Comparison of ENCODE assay signal across 1 cellular context in the genomic region with DNA sequence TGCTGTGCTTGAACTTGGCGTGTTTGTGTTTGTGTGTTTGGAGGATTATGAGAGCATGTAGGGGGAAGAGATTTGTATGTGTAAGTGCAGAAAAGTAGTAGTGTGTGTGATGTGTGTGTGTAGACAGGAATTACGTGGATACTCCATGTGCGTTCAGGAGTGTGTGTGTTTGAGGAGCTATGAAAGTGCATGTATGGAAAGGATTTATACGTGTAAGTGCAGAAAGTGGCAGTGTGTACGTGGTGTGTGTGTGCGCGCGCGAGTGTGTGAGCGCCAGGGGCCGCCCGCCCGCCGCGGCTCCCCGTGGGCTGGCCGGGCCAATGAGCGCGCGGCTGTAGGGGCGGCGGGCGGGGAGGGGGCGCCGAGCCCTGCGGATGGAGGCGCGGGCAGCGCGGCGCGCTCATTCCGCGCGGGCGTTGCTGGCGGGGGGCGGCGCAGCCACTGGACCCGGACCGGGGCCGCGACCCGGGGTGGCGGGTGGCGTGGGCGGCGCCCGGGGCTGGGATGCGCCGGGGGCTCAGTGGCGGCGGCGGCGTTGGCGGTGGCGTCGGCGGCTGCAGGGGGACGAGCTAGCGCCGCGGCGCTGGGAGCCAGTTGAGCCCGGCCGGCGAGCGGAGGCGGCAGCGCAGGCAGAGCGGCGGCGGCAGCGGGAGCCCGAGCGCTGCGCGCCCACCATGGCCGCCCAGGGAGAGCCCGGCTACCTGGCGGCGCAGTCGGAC.
TF ChIP-seq lines count a peak whose summit lies in the region.

A gene with protein sequence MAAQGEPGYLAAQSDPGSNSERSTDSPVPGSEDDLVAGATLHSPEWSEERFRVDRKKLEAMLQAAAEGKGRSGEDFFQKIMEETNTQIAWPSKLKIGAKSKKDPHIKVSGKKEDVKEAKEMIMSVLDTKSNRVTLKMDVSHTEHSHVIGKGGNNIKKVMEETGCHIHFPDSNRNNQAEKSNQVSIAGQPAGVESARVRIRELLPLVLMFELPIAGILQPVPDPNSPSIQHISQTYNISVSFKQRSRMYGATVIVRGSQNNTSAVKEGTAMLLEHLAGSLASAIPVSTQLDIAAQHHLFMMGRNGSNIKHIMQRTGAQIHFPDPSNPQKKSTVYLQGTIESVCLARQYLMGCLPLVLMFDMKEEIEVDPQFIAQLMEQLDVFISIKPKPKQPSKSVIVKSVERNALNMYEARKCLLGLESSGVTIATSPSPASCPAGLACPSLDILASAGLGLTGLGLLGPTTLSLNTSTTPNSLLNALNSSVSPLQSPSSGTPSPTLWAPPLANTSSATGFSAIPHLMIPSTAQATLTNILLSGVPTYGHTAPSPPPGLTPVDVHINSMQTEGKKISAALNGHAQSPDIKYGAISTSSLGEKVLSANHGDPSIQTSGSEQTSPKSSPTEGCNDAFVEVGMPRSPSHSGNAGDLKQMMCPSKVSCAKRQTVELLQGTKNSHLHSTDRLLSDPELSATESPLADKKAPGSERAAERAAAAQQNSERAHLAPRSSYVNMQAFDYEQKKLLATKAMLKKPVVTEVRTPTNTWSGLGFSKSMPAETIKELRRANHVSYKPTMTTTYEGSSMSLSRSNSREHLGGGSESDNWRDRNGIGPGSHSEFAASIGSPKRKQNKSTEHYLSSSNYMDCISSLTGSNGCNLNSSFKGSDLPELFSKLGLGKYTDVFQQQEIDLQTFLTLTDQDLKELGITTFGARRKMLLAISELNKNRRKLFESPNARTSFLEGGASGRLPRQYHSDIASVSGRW (plus strand): TSS at position 403 of the 719 bp plus-strand sequence. CDS start 272 bp downstream, at position 675.

TF ChIP-seq in H1, 55 proteins besides CTCF, POLR2A, EP300 and RAD21:
- TF ChIP-seq CREB1 (IDR thresholded peaks at IDR 0.05) (0 out of 2 replicates have a peak, but pooled peaks have one; percentile 24), KDM1A (IDR thresholded peaks at IDR 0.05; ENCODE audit: borderline replicate concordance, low read length) (no peak), YY1 (IDR thresholded peaks at IDR 0.05; ENCODE audit: low read depth, low read length) (peak; percentile 19; the same call in 1 of the 2 replicates), SIX5 (IDR thresholded peaks at IDR 0.05; ENCODE audit: low read depth, low read length) (no peak), EGR1 (IDR thresholded peaks at IDR 0.05; ENCODE audit: borderline replicate concordance, low read depth, low read length) (peak; percentile 36; the same call in 1 of the 2 replicates)
- TF ChIP-seq, protein P1, sequence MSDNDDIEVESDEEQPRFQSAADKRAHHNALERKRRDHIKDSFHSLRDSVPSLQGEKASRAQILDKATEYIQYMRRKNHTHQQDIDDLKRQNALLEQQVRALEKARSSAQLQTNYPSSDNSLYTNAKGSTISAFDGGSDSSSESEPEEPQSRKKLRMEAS (IDR thresholded peaks at IDR 0.05), result peak; percentile 16; the same call in 1 of the 2 replicates
